In the genomic region with DNA sequence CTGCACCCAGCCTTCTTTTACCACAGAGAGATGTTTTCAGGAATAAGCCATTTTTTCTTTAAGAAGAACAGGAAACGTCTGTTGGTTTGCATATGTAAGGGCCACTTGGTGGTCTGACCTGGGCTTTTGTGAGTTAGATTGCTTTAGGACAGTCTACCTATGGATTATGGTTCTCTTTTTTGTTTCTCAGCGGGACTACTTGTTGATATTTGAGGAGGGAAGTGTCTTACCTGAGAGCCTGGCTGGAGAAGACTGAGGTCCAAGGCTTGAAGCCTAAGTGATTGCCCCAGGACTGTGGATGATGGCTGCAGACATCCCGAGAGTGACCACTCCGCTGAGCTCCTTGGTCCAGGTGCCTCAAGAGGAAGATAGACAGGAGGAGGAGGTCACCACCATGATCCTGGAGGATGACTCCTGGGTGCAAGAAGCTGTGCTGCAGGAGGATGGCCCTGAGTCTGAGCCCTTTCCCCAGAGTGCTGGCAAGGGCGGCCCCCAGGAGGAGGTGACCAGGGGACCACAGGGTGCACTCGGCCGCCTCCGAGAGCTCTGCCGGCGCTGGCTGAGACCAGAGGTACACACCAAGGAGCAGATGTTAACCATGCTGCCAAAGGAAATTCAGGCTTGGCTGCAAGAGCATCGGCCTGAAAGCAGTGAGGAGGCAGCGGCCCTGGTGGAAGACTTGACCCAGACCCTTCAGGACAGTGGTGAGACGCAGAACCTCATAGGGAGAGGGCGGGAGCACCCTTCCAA, we compare ENCODE assay signal across 13 cellular contexts. TPM values are rescaled to one million over a fixed set of nuclear protein-coding genes. Genes with fewer than 3 reads are reported as not detected.
DNase-seq lines count a peak whose midpoint lies in the region; ATAC-seq lines count a peak whose summit lies in the region.
"Had no signal": no experiment of that assay in that cellular context is flagged by ENCODE, and none has a peak within 500 bp of the region (broad histone marks: within the 10 kb centered on the region; RNA-seq: fewer than 3 reads in every experiment).

No MANE protein-coding gene starts in this region.

- peak overlapping the region; percentile 1 for H3K27ac ChIP-seq in iPS-18a (ENCODE audit: low read length)
- H3K27ac ChIP-seq: KMS-11 had no signal

- peaks cover 55% of the 10 kb centered on the region for H3K4me1 Mint-ChIP-seq in activated naive CD8-positive, alpha-beta T cell (ENCODE audit: low read depth)
- H3K4me1 Mint-ChIP-seq in activated naive CD8-positive, alpha-beta T cell treated with anti-CD3 and anti-CD28 coated beads for 36 hours = peaks cover 53% of the 10 kb centered on the region
- peaks cover 54% of the 10 kb centered on the region for H3K4me1 Mint-ChIP-seq in activated CD4-positive, alpha-beta memory T cell treated with anti-CD3 and anti-CD28 coated beads for 36 hours (ENCODE audit: low read depth)
- H3K4me1 Mint-ChIP-seq in stimulated activated memory B cell treated with anti-CD40 and anti-IgM and Interleukin-4, amounts not matched to agents 10 μg/mL and 1 μg/mL and 100 μg/mL, for 72 hours = peaks cover 74% of the 10 kb centered on the region

- H3K9ac ChIP-seq in iPS-18a (ENCODE audit: low read length) = peak overlapping the region; percentile 6
- H3K9ac ChIP-seq: KMS-11 had no signal

- CTCF ChIA-PET in activated CD4-positive, alpha-beta memory T cell treated with anti-CD3 and anti-CD28 coated beads for 36 hours (lab: Charles Lee) = interaction anchor here (0.5 kb wide), 1 partner anchor 203 kb away, joined by 3 read pairs; no protein-coding TSS in a partner anchor

- intact Hi-C loops in activated CD4-positive, alpha-beta memory T cell treated with anti-CD3 and anti-CD28 coated beads for 36 hours (cut with micrococcal nuclease) = loop anchor here (1.0 to 5.0 kb wide), 2 partner anchors 27 to 388 kb away; no protein-coding TSS in a partner anchor

- POLR2A ChIA-PET in activated CD4-positive, alpha-beta memory T cell treated with anti-CD3 and anti-CD28 coated beads for 36 hours (lab: Charles Lee) = interaction anchor here (0.6 to 3.2 kb wide), 7 partner anchors 16 to 157 kb away, joined by 4 to 14 read pairs (median 5); no protein-coding TSS in a partner anchor

- no peaks in the 10 kb centered on the region for H3K27me3 ChIP-seq in iPS-18a (ENCODE audit: control insufficient read depth, insufficient read depth, low read length)

- H3K36me3 Mint-ChIP-seq in activated naive CD8-positive, alpha-beta T cell = peaks cover 16% of the 10 kb centered on the region
- peaks cover 27% of the 10 kb centered on the region for H3K36me3 Mint-ChIP-seq in activated naive CD8-positive, alpha-beta T cell treated with anti-CD3 and anti-CD28 coated beads for 36 hours
- H3K36me3 Mint-ChIP-seq in activated CD4-positive, alpha-beta memory T cell treated with anti-CD3 and anti-CD28 coated beads for 36 hours = peaks cover 24% of the 10 kb centered on the region
- H3K36me3 Mint-ChIP-seq in stimulated activated memory B cell treated with anti-CD40 and anti-IgM and Interleukin-4, amounts not matched to agents 10 μg/mL and 1 μg/mL and 100 μg/mL, for 72 hours = peaks cover 43% of the 10 kb centered on the region

- no peaks in the 10 kb centered on the region for H3K9me3 Mint-ChIP-seq in activated naive CD8-positive, alpha-beta T cell (ENCODE audit: low read depth)
- H3K9me3 Mint-ChIP-seq in activated naive CD8-positive, alpha-beta T cell treated with anti-CD3 and anti-CD28 coated beads for 36 hours = no peaks in the 10 kb centered on the region
- H3K9me3 Mint-ChIP-seq in activated CD4-positive, alpha-beta memory T cell treated with anti-CD3 and anti-CD28 coated beads for 36 hours = no peaks in the 10 kb centered on the region
- H3K9me3 Mint-ChIP-seq in stimulated activated memory B cell treated with anti-CD40 and anti-IgM and Interleukin-4, amounts not matched to agents 10 μg/mL and 1 μg/mL and 100 μg/mL, for 72 hours = no peaks in the 10 kb centered on the region
- H3K9me3 Mint-ChIP-seq: activated naive CD4-positive, alpha-beta T cell treated with anti-CD3 and anti-CD28 coated beads, Interleukin-2, amount 50 U/mL, for 72 hours had no signal

- peaks cover 26% of the 10 kb centered on the region for H3K36me3 ChIP-seq in iPS-18a (ENCODE audit: control insufficient read depth, low read depth, low read length)

- H3K9me3 ChIP-seq in iPS-18a (ENCODE audit: control insufficient read depth, low read depth, low read length) = no peaks in the 10 kb centered on the region

- no peak for ATAC-seq in stimulated activated memory B cell treated with anti-CD40 and anti-IgM and Interleukin-4, amounts not matched to agents 10 μg/mL and 1 μg/mL and 100 μg/mL, for 72 hours
- ATAC-seq in HG03135 (IDR thresholded peaks at IDR 0.05; ENCODE audit: unreplicated experiment) = no peak
- ATAC-seq: activated naive CD4-positive, alpha-beta T cell treated with anti-CD3 and anti-CD28 coated beads, Interleukin-2, amount 50 U/mL, for 72 hours; left colon had no signal

- H3K4me3 Mint-ChIP-seq in activated naive CD8-positive, alpha-beta T cell = peak overlapping the region; percentile 51
- H3K4me3 Mint-ChIP-seq in activated naive CD8-positive, alpha-beta T cell treated with anti-CD3 and anti-CD28 coated beads for 36 hours = no peak overlapping the region
- peak overlapping the region; percentile 17 for H3K4me3 Mint-ChIP-seq in activated CD4-positive, alpha-beta memory T cell treated with anti-CD3 and anti-CD28 coated beads for 36 hours
- H3K4me3 Mint-ChIP-seq in stimulated activated memory B cell treated with anti-CD40 and anti-IgM and Interleukin-4, amounts not matched to agents 10 μg/mL and 1 μg/mL and 100 μg/mL, for 72 hours = peak overlapping the region; percentile 80

- peak overlapping the region; percentile 45 for H3K4me3 ChIP-seq in iPS-18a (ENCODE audit: low read length)

- no peaks in the 10 kb centered on the region for H3K27me3 Mint-ChIP-seq in activated naive CD8-positive, alpha-beta T cell
- H3K27me3 Mint-ChIP-seq in activated naive CD8-positive, alpha-beta T cell treated with anti-CD3 and anti-CD28 coated beads for 36 hours = no peaks in the 10 kb centered on the region
- no peaks in the 10 kb centered on the region for H3K27me3 Mint-ChIP-seq in activated CD4-positive, alpha-beta memory T cell treated with anti-CD3 and anti-CD28 coated beads for 36 hours
- no peaks in the 10 kb centered on the region for H3K27me3 Mint-ChIP-seq in stimulated activated memory B cell treated with anti-CD40 and anti-IgM and Interleukin-4, amounts not matched to agents 10 μg/mL and 1 μg/mL and 100 μg/mL, for 72 hours

- H3K4me1 ChIP-seq in iPS-18a (ENCODE audit: control insufficient read depth, low read depth, low read length) = peaks cover 39% of the 10 kb centered on the region

- DNase-seq in activated naive CD8-positive, alpha-beta T cell treated with anti-CD3 and anti-CD28 coated beads for 36 hours = no peak
- no peak for DNase-seq in activated CD4-positive, alpha-beta memory T cell treated with anti-CD3 and anti-CD28 coated beads for 36 hours
- DNase-seq in superior temporal gyrus (ENCODE audit: extremely low spot score) (no peak), D341Med (ENCODE audit: low spot score) (no peak)
- DNase-seq: GOT3, left colon, NCI-H1436 had no signal

- H3K27ac Mint-ChIP-seq in activated naive CD8-positive, alpha-beta T cell = no peak overlapping the region
- no peak overlapping the region for H3K27ac Mint-ChIP-seq in activated naive CD8-positive, alpha-beta T cell treated with anti-CD3 and anti-CD28 coated beads for 36 hours
- peak overlapping the region; percentile 39 for H3K27ac Mint-ChIP-seq in activated CD4-positive, alpha-beta memory T cell treated with anti-CD3 and anti-CD28 coated beads for 36 hours
- H3K27ac Mint-ChIP-seq in stimulated activated memory B cell treated with anti-CD40 and anti-IgM and Interleukin-4, amounts not matched to agents 10 μg/mL and 1 μg/mL and 100 μg/mL, for 72 hours = peak overlapping the region; percentile 86

RNA-seq across cellular contexts. Expression of a gene that starts 3.0 kb away (rescaled TPM):
- 1 to 10 TPM; 5.9 to 7.6 TPM for total RNA-seq in activated naive CD8-positive, alpha-beta T cell treated with anti-CD3 and anti-CD28 coated beads for 36 hours
- 1 to 10 TPM; 7.5 to 9.5 TPM for total RNA-seq in activated CD4-positive, alpha-beta memory T cell treated with anti-CD3 and anti-CD28 coated beads for 36 hours

RNA-seq across cellular contexts. Expression of a gene that starts 50.3 kb away (rescaled TPM):
- total RNA-seq in activated naive CD8-positive, alpha-beta T cell treated with anti-CD3 and anti-CD28 coated beads for 36 hours = 10 to 100 TPM; 22.1 to 26.3 TPM
- 10 to 100 TPM; 13.7 to 14.9 TPM for total RNA-seq in activated CD4-positive, alpha-beta memory T cell treated with anti-CD3 and anti-CD28 coated beads for 36 hours

RNA-seq across cellular contexts. Expression of a gene that starts 54.2 kb away (rescaled TPM):
- 1 to 10 TPM; 2.6 TPM for total RNA-seq in activated naive CD8-positive, alpha-beta T cell treated with anti-CD3 and anti-CD28 coated beads for 36 hours
- 1 to 10 TPM; 6.2 to 7.8 TPM for total RNA-seq in activated CD4-positive, alpha-beta memory T cell treated with anti-CD3 and anti-CD28 coated beads for 36 hours

Comparison
In these comparisons a context has a peak if more than half of its experiments do, and no peak if none do; other contexts are left out.
1. H3K27ac Mint-ChIP-seq: peak in activated CD4-positive, alpha-beta memory T cell treated with anti-CD3 and anti-CD28 coated beads for 36 hours (single experiment) and stimulated activated memory B cell treated with anti-CD40 and anti-IgM and Interleukin-4, amounts not matched to agents 10 μg/mL and 1 μg/mL and 100 μg/mL, for 72 hours (single experiment); none in activated naive CD8-positive, alpha-beta T cell (single experiment) and activated naive CD8-positive, alpha-beta T cell treated with anti-CD3 and anti-CD28 coated beads for 36 hours (single experiment).